ENCODE assay signal across 26 cellular contexts in the genomic region with DNA sequence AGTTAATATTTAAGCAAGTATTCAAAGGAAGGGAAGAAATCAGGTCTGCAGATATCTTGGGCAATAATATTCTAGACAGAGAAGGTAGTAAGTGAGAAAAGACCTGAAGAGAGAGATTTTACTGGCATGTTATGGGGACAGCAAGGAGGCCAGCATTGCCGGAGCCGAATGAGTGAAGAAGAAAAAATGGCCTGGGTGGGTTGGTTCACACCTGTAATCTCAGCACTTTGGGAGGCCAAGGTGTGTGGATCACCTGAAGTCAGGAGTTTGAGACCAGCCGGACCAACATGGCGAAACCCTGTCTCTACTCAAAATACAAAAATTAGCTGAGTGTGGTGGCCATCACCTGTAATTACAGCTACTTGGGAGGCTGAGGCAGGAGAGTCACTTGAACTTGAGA.
DNase-seq lines count a peak whose midpoint lies in the region; ATAC-seq, FAIRE-seq and TF ChIP-seq lines count a peak whose summit lies in the region.
"Had no signal": no experiment of that assay in that cellular context is flagged by ENCODE, and none has a peak within 500 bp of the region (broad histone marks: within the 10 kb centered on the region; RNA-seq: fewer than 3 reads in every experiment).

No MANE protein-coding gene starts in this region.

- no peak overlapping the region for H3K27ac Mint-ChIP-seq in endodermal cell
- no peak overlapping the region for H3K27ac Mint-ChIP-seq in T-helper 17 cell
- H3K27ac Mint-ChIP-seq: CD14-positive monocyte; CD4-positive, alpha-beta memory T cell; CD4-positive, CD25-positive, alpha-beta regulatory T cell; CD8-positive, alpha-beta memory T cell had no signal

- no peaks in the 10 kb centered on the region for H3K36me3 ChIP-seq in endodermal cell (ENCODE audit: control insufficient read depth, insufficient read depth, low read length)
- H3K36me3 ChIP-seq in kidney (ENCODE audit: control insufficient read depth in 1 of 2, insufficient read depth in 2 of 2, low read length in 2 of 2), result no peaks in the 10 kb centered on the region
- H3K36me3 ChIP-seq: BE2C, BLaER1 had no signal

- H3K27me3 Mint-ChIP-seq in endodermal cell (ENCODE audit: insufficient read depth), result no peaks in the 10 kb centered on the region
- no peaks in the 10 kb centered on the region for H3K27me3 Mint-ChIP-seq in T-helper 17 cell
- H3K27me3 Mint-ChIP-seq: CD4-positive, alpha-beta memory T cell; CD4-positive, CD25-positive, alpha-beta regulatory T cell; CD8-positive, alpha-beta memory T cell had no signal

- H3K36me3 Mint-ChIP-seq in endodermal cell (ENCODE audit: low read depth), result no peaks in the 10 kb centered on the region
- H3K36me3 Mint-ChIP-seq in T-helper 17 cell (ENCODE audit: low read depth), result no peaks in the 10 kb centered on the region
- H3K36me3 Mint-ChIP-seq: CD14-positive monocyte; CD4-positive, alpha-beta memory T cell; CD4-positive, CD25-positive, alpha-beta regulatory T cell; CD8-positive, alpha-beta memory T cell had no signal

- H3K4me3 ChIP-seq in endodermal cell (ENCODE audit: low read length) (no peak overlapping the region), kidney (ENCODE audit: low read length in 2 of 2) (no peak overlapping the region)
- H3K4me3 ChIP-seq: BLaER1, GM12878 had no signal

- H3K9ac ChIP-seq in endodermal cell (ENCODE audit: extremely low read depth, low read length, poor library complexity, severe bottlenecking) (no peak overlapping the region), kidney (ENCODE audit: low read length in 2 of 2) (no peak overlapping the region)
- H3K9ac ChIP-seq: BLaER1 had no signal

- H3K27ac ChIP-seq in endodermal cell (ENCODE audit: low read depth, low read length) (no peak overlapping the region), kidney (ENCODE audit: low read depth in 2 of 2, low read length in 2 of 2) (no peak overlapping the region)
- H3K27ac ChIP-seq: BLaER1 had no signal

- intact Hi-C loops in kidney (cut with DNase I), result no loop called here

- 97 to 98% methylated on average over 4 of the region's 4 CpGs for WGBS in endodermal cell (ENCODE audit: insufficient coverage in 1 of 2, insufficient read length in 1 of 2), 2 experiments

- FAIRE-seq in kidney (lab: Jason Lieb, UNC), result no peak
- FAIRE-seq: A204.1, GM12878, GM12892, GM18507 had no signal

- DNase-seq in endodermal cell (no peak), kidney (peak; percentile 21), T-helper 17 cell (no peak), SIG-M5 treated with dmso at 0.1 percent for 504 hours (lab: John Stamatoyannopoulos, UW; ENCODE audit: unreplicated experiment) (no peak), foreskin melanocyte (no peak)
- DNase-seq: 8988T; ACHN; BE2C; C1 segment of cervical spinal cord; CD4-positive, alpha-beta memory T cell; CD4-positive, CD25-positive, alpha-beta regulatory T cell; CD8-positive, alpha-beta memory T cell; COR-L47; DMS 273 treated with DMSO at 0.1 percent for 48 hours; DMS153; DMS53; DMS79; DND-41; EL; GDM1 had no signal

- H3K4me1 Mint-ChIP-seq in endodermal cell, result no peaks in the 10 kb centered on the region
- H3K4me1 Mint-ChIP-seq in T-helper 17 cell, result no peaks in the 10 kb centered on the region
- H3K4me1 Mint-ChIP-seq: CD14-positive monocyte; CD4-positive, alpha-beta memory T cell; CD4-positive, CD25-positive, alpha-beta regulatory T cell; CD8-positive, alpha-beta memory T cell had no signal

- H3K4me1 ChIP-seq in endodermal cell (ENCODE audit: control insufficient read depth, insufficient read depth, low read length), result no peaks in the 10 kb centered on the region
- H3K4me1 ChIP-seq in kidney (ENCODE audit: control insufficient read depth in 1 of 2, insufficient read depth in 1 of 2, low read depth in 1 of 2, low read length in 2 of 2), result no peaks in the 10 kb centered on the region
- H3K4me1 ChIP-seq: BE2C, BLaER1 had no signal

- H3K9me3 Mint-ChIP-seq in endodermal cell, result peaks cover 13% of the 10 kb centered on the region

- H3K4me3 Mint-ChIP-seq in endodermal cell (no peak overlapping the region), T-helper 17 cell (no peak overlapping the region)
- H3K4me3 Mint-ChIP-seq: CD14-positive monocyte; CD4-positive, CD25-positive, alpha-beta regulatory T cell; CD8-positive, alpha-beta memory T cell had no signal

- ATAC-seq in T-helper 17 cell, result no peak
- ATAC-seq: GM12878 had no signal

- H3K27me3 ChIP-seq in endodermal cell (ENCODE audit: control insufficient read depth, insufficient read depth, low read length, poor library complexity, severe bottlenecking), result no peaks in the 10 kb centered on the region
- H3K27me3 ChIP-seq: BE2C, BLaER1 had no signal

- no peaks in the 10 kb centered on the region for H3K9me3 ChIP-seq in endodermal cell (ENCODE audit: control insufficient read depth, low read length)
- no peaks in the 10 kb centered on the region for H3K9me3 ChIP-seq in kidney (ENCODE audit: control insufficient read depth in 1 of 2, low read length in 2 of 2)
- H3K9me3 ChIP-seq in T-helper 17 cell (ENCODE audit: control insufficient read depth, low read length, poor library complexity, severe bottlenecking), result no peaks in the 10 kb centered on the region
- H3K9me3 ChIP-seq: BE2C, BLaER1 had no signal

- peak; percentile 21 for TF ChIP-seq CTCF in endodermal cell (conservative IDR thresholded peaks at IDR 0.05)
- TF ChIP-seq CTCF in kidney (IDR thresholded peaks at IDR 0.05; ENCODE audit: borderline replicate concordance, extremely low read depth, insufficient read depth), result no peak
